Comparison of ENCODE assay signal across 1 cellular context in genomic region chr1:6496360-6496704, GRCh38.
TF ChIP-seq lines count a peak whose summit lies in the region.

No MANE protein-coding gene starts in this region.

TF ChIP-seq in IMR-90, 13 proteins besides CTCF, POLR2A, EP300 and RAD21 (continued from another document):
- TF ChIP-seq ELK1 (IDR thresholded peaks at IDR 0.05; ENCODE audit: borderline replicate concordance, low read depth, low read length) (no peak), CHD1 (IDR thresholded peaks at IDR 0.05; ENCODE audit: low read depth, low read length) (no peak), BHLHE40 (IDR thresholded peaks at IDR 0.05; ENCODE audit: low read depth, low read length) (no peak), MAFK (IDR thresholded peaks at IDR 0.05; ENCODE audit: low read depth, low read length) (no peak), RFX5 (IDR thresholded peaks at IDR 0.05; ENCODE audit: low read depth, low read length) (no peak)
